21 cellular contexts compared by ENCODE assay signal in genomic region chr14:73007835-73008234, GRCh38. TPM values are rescaled to one million over a fixed set of nuclear protein-coding genes. Genes with fewer than 3 reads are reported as not detected.
DNase-seq lines count a peak whose midpoint lies in the region; ATAC-seq and TF ChIP-seq lines count a peak whose summit lies in the region.
"Had no signal": no experiment of that assay in that cellular context is flagged by ENCODE, and none has a peak within 500 bp of the region (broad histone marks: within the 10 kb centered on the region; RNA-seq: fewer than 3 reads in every experiment).

No MANE protein-coding gene starts in this region.

- H3K4me3 Mint-ChIP-seq in osteocyte (ENCODE audit: unreplicated experiment) = no peak overlapping the region
- H3K4me3 Mint-ChIP-seq: CD14-positive monocyte; endodermal cell; T-helper 1 cell treated with Interleukin-12 subunit alpha and Interleukin-12 subunit beta and Interleukin-4 antibody, amounts not matched to agents 30 μg/mL and 1 μg/mL, for 36 hours had no signal

- H3K4me3 ChIP-seq in adipocyte (ENCODE audit: low read length) (no peak overlapping the region), hepatocyte (no peak overlapping the region), thyroid gland (replicated peaks in 1 of 3) (no peak overlapping the region)
- H3K4me3 ChIP-seq: lung, Peyer's patch had no signal

- peaks cover 19% of the 10 kb centered on the region for H3K36me3 Mint-ChIP-seq in osteocyte (ENCODE audit: unreplicated experiment)

- TF ChIP-seq CTCF in hepatocyte (IDR thresholded peaks at IDR 0.05; ENCODE audit: poor library complexity) = no peak
- TF ChIP-seq CTCF in osteocyte (IDR thresholded peaks at IDR 0.05) = no peak
- TF ChIP-seq CTCF in thyroid gland (IDR thresholded peaks at IDR 0.05) = no peak

- WGBS in hepatocyte (ENCODE audit: low lambda C conversion rate, missing lambda C conversion rate) = 89% methylated on average over 5 of the region's 5 CpGs
- WGBS in thyroid gland, 2 donors = 32 to 37% methylated on average over 5 of the region's 5 CpGs

- peaks cover 2% of the 10 kb centered on the region for H4K20me1 ChIP-seq in hepatocyte (ENCODE audit: insufficient read depth, poor library complexity, severe bottlenecking)

- no peak overlapping the region for H2AFZ ChIP-seq in hepatocyte

- DNase-seq in adipocyte (ENCODE audit: low read depth) (peak; percentile 18), hepatocyte (ENCODE audit: low spot score) (peak; percentile 41), osteocyte (ENCODE audit: extremely low spot score, unreplicated experiment) (no peak), thyroid gland (peak; percentile 71 to 73), NCI-H187 (lab: John Stamatoyannopoulos, UW) (no peak), NCI-H2107 treated with DMSO at 0.1 percent for 48 hours (lab: John Stamatoyannopoulos, UW; ENCODE audit: unreplicated experiment) (no peak), DMS153 (lab: John Stamatoyannopoulos, UW) (no peak)
- DNase-seq: activated CD8-positive, alpha-beta memory T cell treated with anti-CD3 and anti-CD28 coated beads, Interleukin-2, amount 50 U/mL, for 4 hours; cortex of kidney; endodermal cell; GOT3; NCI-H524 treated with DMSO at 0.1 percent for 48 hours; Peyer's patch had no signal

- peaks cover 74% of the 10 kb centered on the region for H3K79me2 ChIP-seq in hepatocyte

- H3K27me3 Mint-ChIP-seq in osteocyte (ENCODE audit: unreplicated experiment) = no peaks in the 10 kb centered on the region

- H3K9me3 ChIP-seq in adipocyte (ENCODE audit: control insufficient read depth, low read length) (no peaks in the 10 kb centered on the region), hepatocyte (ENCODE audit: low read depth) (no peaks in the 10 kb centered on the region), thyroid gland (no peaks in the 10 kb centered on the region)
- H3K9me3 ChIP-seq: neutrophil, Peyer's patch had no signal

- H3K27ac Mint-ChIP-seq in osteocyte (ENCODE audit: unreplicated experiment) = peak overlapping the region; percentile 93
- H3K27ac Mint-ChIP-seq: endodermal cell; T-helper 1 cell treated with Interleukin-12 subunit alpha and Interleukin-12 subunit beta and Interleukin-4 antibody, amounts not matched to agents 30 μg/mL and 1 μg/mL, for 36 hours had no signal

- no peaks in the 10 kb centered on the region for H3K9me3 Mint-ChIP-seq in osteocyte (ENCODE audit: unreplicated experiment)
- H3K9me3 Mint-ChIP-seq: endodermal cell; T-helper 1 cell treated with Interleukin-12 subunit alpha and Interleukin-12 subunit beta and Interleukin-4 antibody, amounts not matched to agents 30 μg/mL and 1 μg/mL, for 36 hours had no signal

- H3K9me2 ChIP-seq in hepatocyte (replicated peaks; ENCODE audit: insufficient read depth) = no peaks in the 10 kb centered on the region

- H3K27me3 ChIP-seq in adipocyte (replicated peaks; ENCODE audit: control insufficient read depth, insufficient read depth, low read length) (no peaks in the 10 kb centered on the region), hepatocyte (no peaks in the 10 kb centered on the region), thyroid gland (no peaks in the 10 kb centered on the region)
- H3K27me3 ChIP-seq: brain microvascular endothelial cell, neutrophil, Peyer's patch had no signal

- no peak overlapping the region for H3K4me2 ChIP-seq in hepatocyte

- H3K36me3 ChIP-seq in adipocyte (ENCODE audit: control insufficient read depth, insufficient read depth, low read length, severe bottlenecking) (peaks cover 28% of the 10 kb centered on the region), hepatocyte (replicated peaks; ENCODE audit: insufficient read depth, low read depth) (no peaks in the 10 kb centered on the region), thyroid gland (no peaks in the 10 kb centered on the region)
- H3K36me3 ChIP-seq: brain microvascular endothelial cell had no signal

- H3K4me1 ChIP-seq in adipocyte (ENCODE audit: control insufficient read depth, insufficient read depth, low read length) (peaks cover 24% of the 10 kb centered on the region), hepatocyte (ENCODE audit: insufficient read depth) (no peaks in the 10 kb centered on the region), thyroid gland (peaks cover 48 to 62% of the 10 kb centered on the region in 2 donors)
- H3K4me1 ChIP-seq: Peyer's patch had no signal

- no peak for ATAC-seq in HG03108 (IDR thresholded peaks at IDR 0.05; ENCODE audit: unreplicated experiment)

- TF ChIP-seq POLR2A in thyroid gland (IDR thresholded peaks at IDR 0.05) = peak in 1 of 2 donors; percentile 60

- H3K4me1 Mint-ChIP-seq in osteocyte (ENCODE audit: unreplicated experiment) = peaks cover 26% of the 10 kb centered on the region

- H3K27ac ChIP-seq in hepatocyte (peak overlapping the region; percentile 74), thyroid gland (peak overlapping the region; percentile 83 to 95 (median 92))
- H3K27ac ChIP-seq: brain microvascular endothelial cell, HL-60, VCaP had no signal

- peak overlapping the region; percentile 2 for H3K9ac ChIP-seq in adipocyte (ENCODE audit: low read length)

- intact Hi-C loops in thyroid gland (cut with DNase I) = no loop called here

RNA-seq across cellular contexts. Expression of gene ZFYVE1, which starts 19.1 kb away (rescaled TPM):
- 13.6 and 15.3 TPM in 2 replicates for total RNA-seq in hepatocyte
- 15.3 and 17.3 TPM in 2 replicates for polyA plus RNA-seq in hepatocyte
- total RNA-seq in osteocyte = 38.1 and 41.5 TPM in 2 replicates
- total RNA-seq in thyroid gland = 10 to 100 TPM; 21.9 to 29.2 (median 27.1) TPM

RNA-seq across cellular contexts. Expression of gene RBM25, which starts 50.5 kb away (rescaled TPM):
- total RNA-seq in hepatocyte = 52.2 and 64.6 TPM in 2 replicates
- polyA plus RNA-seq in hepatocyte = 42.3 and 59.6 TPM in 2 replicates
- 58.6 and 62.7 TPM in 2 replicates for total RNA-seq in osteocyte
- total RNA-seq in thyroid gland = 100 to 1,000 TPM in 1 of 4 donors, 10 to 100 TPM in 3; 56.0 to 103 (median 69.9) TPM

Comparison
In these comparisons a context has a peak if more than half of its experiments do, and no peak if none do; other contexts are left out.
1. DNase-seq: peak in adipocyte (single experiment), hepatocyte (single experiment) and thyroid gland (2 of 2); none in osteocyte (single experiment), NCI-H187 (0 of 2), NCI-H2107 treated with DMSO at 0.1 percent for 48 hours (single experiment) and DMS153 (single experiment).